ENCODE assay signal across 8 cellular contexts in genomic region chr1:212566522-212567479, GRCh38. TPM values are rescaled to one million over a fixed set of nuclear protein-coding genes. Genes with fewer than 3 reads are reported as not detected.
A peak's percentile ranks its signal among the peaks of the same experiment; 100 is the strongest.
DNase-seq lines count a peak whose midpoint lies in the region; ATAC-seq and TF ChIP-seq lines count a peak whose summit lies in the region.

No MANE protein-coding gene starts in this region.

- no peak overlapping the region for H4K5ac ChIP-seq in mesendoderm (ENCODE audit: low read length)

- H3K4me3 ChIP-seq in coronary artery = peak overlapping the region; percentile 71
- no peak overlapping the region for H3K4me3 ChIP-seq in mesendoderm (ENCODE audit: low read length)

- H3K4me1 ChIP-seq in mesendoderm (ENCODE audit: control insufficient read depth, low read depth, low read length) = peaks cover 3% of the 10 kb centered on the region

- H3K4me2 ChIP-seq in mesendoderm (ENCODE audit: low read length) = no peak overlapping the region

- H2AK5ac ChIP-seq in mesendoderm (ENCODE audit: low read length) = no peak overlapping the region

- H3K18ac ChIP-seq in mesendoderm (ENCODE audit: low read length) = no peak overlapping the region

- H4K8ac ChIP-seq in mesendoderm (ENCODE audit: low read depth, low read length) = no peak overlapping the region

- H2BK5ac ChIP-seq in mesendoderm (ENCODE audit: low read length) = no peak overlapping the region

- H2BK120ac ChIP-seq in mesendoderm (ENCODE audit: low read depth, low read length) = no peak overlapping the region

- DNase-seq in A172 (ENCODE audit: low spot score) = peak; percentile 84
- DNase-seq in NCI-H2081 treated with DMSO at 0.1 percent for 48 hours (lab: John Stamatoyannopoulos, UW) = peak; percentile 69
- peak in 3 of 4 experiments; percentile 12 to 23 (median 16) for DNase-seq in activated CD4-positive, CD25-positive, alpha-beta regulatory T cell (lab: John Stamatoyannopoulos, UW)
- no peak for DNase-seq in coronary artery (ENCODE audit: low spot score)
- DNase-seq in mesendoderm = peak; percentile 31
- DNase-seq in stimulated activated CD8-positive, alpha-beta memory T cell treated with anti-CD3 and anti-CD28 coated beads, Interleukin-2, amount 100 ng/mL, for 48 hours (ENCODE audit: low read depth in 2 of 2) = peak; percentile 27 to 32

- TF ChIP-seq CTCF in coronary artery (IDR thresholded peaks at IDR 0.05) = no peak

- H3K36me3 ChIP-seq in mesendoderm (ENCODE audit: control insufficient read depth, insufficient read depth, low read length) = no peaks in the 10 kb centered on the region

- no peak overlapping the region for H3K4ac ChIP-seq in mesendoderm (ENCODE audit: low read depth, low read length)

- H3K9ac ChIP-seq in mesendoderm (ENCODE audit: low read length) = no peak overlapping the region

- H2BK15ac ChIP-seq in mesendoderm (replicated peaks; ENCODE audit: low read depth) = no peak overlapping the region

- peak overlapping the region; percentile 57 to 61 for H3K27ac ChIP-seq in coronary artery
- H3K27ac ChIP-seq in mesendoderm (ENCODE audit: low read depth, low read length) = no peak overlapping the region

- no peak overlapping the region for H3K23ac ChIP-seq in mesendoderm (ENCODE audit: low read length)

- WGBS in mesendoderm (ENCODE audit: extremely low coverage, insufficient coverage, low lambda C conversion rate) = no CpG with 5 or more reads among the region's 16 CpGs

- H3K56ac ChIP-seq in mesendoderm (ENCODE audit: low read length) = peak overlapping the region; percentile 42

- H3K79me1 ChIP-seq in mesendoderm (ENCODE audit: low read length) = no peaks in the 10 kb centered on the region

- no peaks in the 10 kb centered on the region for H3K79me2 ChIP-seq in mesendoderm (ENCODE audit: control insufficient read depth, insufficient read depth, low read length)

- peak; percentile 98 for ATAC-seq in GM18508 (IDR thresholded peaks at IDR 0.05; ENCODE audit: insufficient read depth, unreplicated experiment)
- peak; percentile 98 for ATAC-seq in HG02943 (IDR thresholded peaks at IDR 0.05; ENCODE audit: low read depth, unreplicated experiment)

- no peaks in the 10 kb centered on the region for H3K27me3 ChIP-seq in mesendoderm (ENCODE audit: insufficient read depth, low read length, poor library complexity)

RNA-seq across cellular contexts. Expression of gene ATF3, which starts 41.8 kb away (rescaled TPM):
- 0.86 and 1.0 TPM in 2 replicates for total RNA-seq in A172 (2014; rRNA removed; shearing (Covaris generic))
- 19.0 TPM for polyA plus RNA-seq in mesendoderm (2013, experiment 1 of 2)
- polyA plus RNA-seq in mesendoderm (2013, experiment 2 of 2) = 21.3 TPM
